In the genomic region with DNA sequence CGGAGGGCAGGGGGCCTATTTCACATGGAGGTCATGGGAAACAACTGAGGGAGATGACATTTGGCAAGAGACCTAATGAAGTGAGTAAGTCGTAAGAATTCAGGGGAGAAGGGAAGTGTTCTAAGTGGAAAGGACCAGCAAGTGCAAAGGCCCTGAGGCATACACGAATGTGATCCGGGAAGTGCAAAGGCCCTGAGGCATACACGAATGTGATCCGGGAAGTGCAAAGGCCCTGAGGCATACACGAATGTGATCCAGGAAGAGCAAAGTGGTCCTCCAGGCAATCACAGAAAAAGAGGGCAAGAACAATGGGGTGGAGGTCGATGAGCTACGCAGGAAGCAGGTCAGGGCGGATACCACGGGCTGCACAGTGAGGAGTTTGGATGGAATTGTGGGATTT, we compare ENCODE assay signal across 27 cellular contexts.
"Had no signal": no experiment of that assay in that cellular context is flagged by ENCODE, and none has a peak within 500 bp of the region (broad histone marks: within the 10 kb centered on the region; RNA-seq: fewer than 3 reads in every experiment).

No MANE protein-coding gene starts in this region.

- H3K27ac ChIP-seq: colonic mucosa, epithelial cell of prostate, esophagus squamous epithelium, gastrocnemius medialis, heart right ventricle, left lung, lower lobe of right lung had no signal

- DNase-seq: colonic mucosa; cortex of kidney; effector CD8-positive, alpha-beta T cell; effector memory CD8-positive, alpha-beta T cell; endodermal cell; erythroblast; esophagus squamous epithelium; foreskin fibroblast; foreskin melanocyte; gastrocnemius medialis; glutamatergic neuron; head of caudate nucleus; heart right ventricle; hippocampal formation; immature natural killer cell; islet precursor cell; kidney; kidney glomerular epithelial cell; left lung; left ventricle myocardium superior; lower lobe of right lung; mesenchymal stem cell; mucosa of descending colon; naive B cell had no signal

- H3K4me3 ChIP-seq: colonic mucosa, esophagus squamous epithelium, gastrocnemius medialis, heart right ventricle, left lung, lower lobe of right lung, mucosa of descending colon had no signal

- H3K36me3 ChIP-seq: colonic mucosa, esophagus squamous epithelium, gastrocnemius medialis, heart right ventricle, left lung, lower lobe of right lung had no signal

- H3K4me1 ChIP-seq: colonic mucosa, gastrocnemius medialis had no signal

- FAIRE-seq: endometrium, kidney had no signal

- H3K27me3 ChIP-seq: colonic mucosa, esophagus squamous epithelium, gastrocnemius medialis, heart right ventricle, left lung had no signal

- H3K9me3 ChIP-seq: colonic mucosa, esophagus squamous epithelium, gastrocnemius medialis, heart right ventricle, left lung, lower lobe of right lung, mucosa of descending colon had no signal

- ATAC-seq: effector memory CD8-positive, alpha-beta T cell; esophagus mucosa; gastrocnemius medialis; heart right ventricle; left lung; left ventricle myocardium superior; lower lobe of right lung; mucosa of descending colon had no signal
